Comparison of ENCODE assay signal across 1 cellular context in the genomic region with DNA sequence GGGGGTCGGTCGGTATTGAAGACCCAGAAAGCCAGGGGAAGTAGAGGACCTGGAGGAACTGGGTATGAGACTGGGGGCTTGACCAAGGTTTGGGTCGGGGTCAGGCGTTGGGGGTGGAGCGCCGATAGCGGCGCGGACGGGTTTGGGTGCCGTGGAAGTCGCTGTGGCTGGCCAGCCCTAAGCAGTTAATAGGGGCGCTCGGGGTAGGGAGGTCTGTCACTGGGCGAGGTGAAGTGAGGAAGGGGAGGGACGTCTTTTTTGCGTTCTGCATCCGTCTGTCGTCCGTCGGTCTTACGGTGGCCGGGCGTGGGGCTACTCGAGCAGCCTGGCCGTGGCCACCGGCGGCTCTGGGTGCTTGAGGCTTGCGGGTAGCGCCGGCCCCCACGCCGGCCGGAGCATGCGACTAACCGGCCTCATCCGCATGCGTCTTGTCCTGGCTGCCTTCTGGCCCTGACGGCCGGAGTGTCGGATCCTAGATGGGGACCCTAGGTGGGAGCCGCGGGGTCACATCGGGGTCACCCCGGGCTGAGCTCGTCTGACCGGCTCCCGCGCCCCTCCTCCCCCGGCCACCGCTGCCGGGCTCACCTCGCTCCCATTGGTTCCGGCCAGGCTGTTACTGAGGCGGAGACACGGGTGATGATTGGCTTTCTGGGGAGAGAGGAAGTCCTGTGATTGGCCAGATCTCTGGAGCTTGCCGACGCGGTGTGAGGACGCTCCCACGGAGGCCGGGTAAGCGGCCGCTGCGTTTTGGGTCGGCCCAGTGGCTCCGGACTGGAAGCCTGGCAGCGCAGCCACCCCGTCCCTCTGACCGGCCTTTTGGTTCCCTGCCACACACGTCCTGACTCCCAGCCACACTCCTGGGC.
TF ChIP-seq lines count a peak whose summit lies in the region.

No MANE protein-coding gene starts in this region.

TF ChIP-seq in HepG2, 621 proteins besides CTCF, POLR2A, EP300 and RAD21 (continued from another document and continues in another):
- TF ChIP-seq, protein P1, sequence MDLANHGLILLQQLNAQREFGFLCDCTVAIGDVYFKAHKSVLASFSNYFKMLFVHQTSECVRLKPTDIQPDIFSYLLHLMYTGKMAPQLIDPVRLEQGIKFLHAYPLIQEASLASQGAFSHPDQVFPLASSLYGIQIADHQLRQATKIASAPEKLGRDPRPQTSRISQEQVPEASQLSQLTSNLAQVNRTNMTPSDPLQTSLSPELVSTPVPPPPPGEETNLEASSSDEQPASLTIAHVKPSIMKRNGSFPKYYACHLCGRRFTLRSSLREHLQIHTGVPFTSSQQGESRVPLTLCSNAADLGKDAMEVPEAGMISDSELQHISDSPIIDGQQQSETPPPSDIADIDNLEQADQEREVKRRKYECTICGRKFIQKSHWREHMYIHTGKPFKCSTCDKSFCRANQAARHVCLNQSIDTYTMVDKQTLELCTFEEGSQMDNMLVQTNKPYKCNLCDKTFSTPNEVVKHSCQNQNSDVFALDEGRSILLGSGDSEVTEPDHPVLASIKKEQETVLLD (CRISPR knock-in tag; IDR thresholded peaks at IDR 0.05; ENCODE audit: low read depth) = no peak
- TF ChIP-seq, protein P2, sequence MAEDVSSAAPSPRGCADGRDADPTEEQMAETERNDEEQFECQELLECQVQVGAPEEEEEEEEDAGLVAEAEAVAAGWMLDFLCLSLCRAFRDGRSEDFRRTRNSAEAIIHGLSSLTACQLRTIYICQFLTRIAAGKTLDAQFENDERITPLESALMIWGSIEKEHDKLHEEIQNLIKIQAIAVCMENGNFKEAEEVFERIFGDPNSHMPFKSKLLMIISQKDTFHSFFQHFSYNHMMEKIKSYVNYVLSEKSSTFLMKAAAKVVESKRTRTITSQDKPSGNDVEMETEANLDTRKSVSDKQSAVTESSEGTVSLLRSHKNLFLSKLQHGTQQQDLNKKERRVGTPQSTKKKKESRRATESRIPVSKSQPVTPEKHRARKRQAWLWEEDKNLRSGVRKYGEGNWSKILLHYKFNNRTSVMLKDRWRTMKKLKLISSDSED (CRISPR knock-in tag; IDR thresholded peaks at IDR 0.05) = no peak
- TF ChIP-seq TOE1 (CRISPR knock-in tag; IDR thresholded peaks at IDR 0.05) (no peak), HMG20B (CRISPR knock-in tag; conservative IDR thresholded peaks at IDR 0.05) (no peak), ZSCAN9 (CRISPR knock-in tag; IDR thresholded peaks at IDR 0.05; ENCODE audit: borderline replicate concordance) (no peak), ZNF598 (CRISPR knock-in tag; IDR thresholded peaks at IDR 0.05; ENCODE audit: borderline replicate concordance) (peak; percentile 50; the same call in 1 of the 2 replicates), NCOA2 (CRISPR knock-in tag; IDR thresholded peaks at IDR 0.05) (no peak), MAZ (IDR thresholded peaks at IDR 0.05; ENCODE audit: borderline replicate concordance, low read depth, low read length) (no peak; the same call in 1 of the 2 replicates), MAZ (CRISPR knock-in tag; IDR thresholded peaks at IDR 0.05; ENCODE audit: low read depth) (0 out of 2 replicates have a peak, but pooled peaks have one; percentile 50), ZNF746 (CRISPR knock-in tag; IDR thresholded peaks at IDR 0.05) (no peak), ZNF430 (CRISPR knock-in tag; IDR thresholded peaks at IDR 0.05) (no peak), PAX8 (CRISPR knock-in tag; IDR thresholded peaks at IDR 0.05; ENCODE audit: borderline replicate concordance) (0 out of 2 replicates have a peak, but pooled peaks have one; percentile 58), CEBPB (IDR thresholded peaks at IDR 0.05; ENCODE audit: borderline replicate concordance, low read depth, low read length) (no peak), GTF3A (CRISPR knock-in tag; conservative IDR thresholded peaks at IDR 0.05) (no peak), ZNF660 (CRISPR knock-in tag; IDR thresholded peaks at IDR 0.05; ENCODE audit: borderline replicate concordance, low read depth) (no peak), ZNF234 (CRISPR knock-in tag; conservative IDR thresholded peaks at IDR 0.05) (no peak), ONECUT2 (CRISPR knock-in tag; IDR thresholded peaks at IDR 0.05) (no peak), EED (CRISPR knock-in tag; IDR thresholded peaks at IDR 0.05) (no peak), ZNF781 (CRISPR knock-in tag; IDR thresholded peaks at IDR 0.05; ENCODE audit: borderline replicate concordance, not compliant biosample characterization) (no peak), ZMAT3 (CRISPR knock-in tag; conservative IDR thresholded peaks at IDR 0.05) (0 out of 2 replicates have a peak, but pooled peaks have one; percentile 53), SPEN (CRISPR knock-in tag; IDR thresholded peaks at IDR 0.05; ENCODE audit: low read depth) (no peak), ERF (CRISPR knock-in tag; IDR thresholded peaks at IDR 0.05) (no peak), SIX4 (CRISPR knock-in tag; IDR thresholded peaks at IDR 0.05) (no peak), ZNF570 (CRISPR knock-in tag; IDR thresholded peaks at IDR 0.05; ENCODE audit: borderline replicate concordance) (no peak), ZNF180 (CRISPR knock-in tag; IDR thresholded peaks at IDR 0.05; ENCODE audit: borderline replicate concordance, low read depth) (no peak), ZFP36L2 (CRISPR knock-in tag; IDR thresholded peaks at IDR 0.05) (no peak), ZNF256 (CRISPR knock-in tag; conservative IDR thresholded peaks at IDR 0.05) (no peak), HOXD1 (CRISPR knock-in tag; IDR thresholded peaks at IDR 0.05) (no peak), CBX2 (IDR thresholded peaks at IDR 0.05; ENCODE audit: low read depth, low read length) (no peak), CBX2 (CRISPR knock-in tag; IDR thresholded peaks at IDR 0.05; ENCODE audit: low read depth) (no peak), ZFX (CRISPR knock-in tag; IDR thresholded peaks at IDR 0.05; ENCODE audit: low read depth) (no peak), TGIF2 (CRISPR knock-in tag; IDR thresholded peaks at IDR 0.05) (no peak), GATAD1 (CRISPR knock-in tag; IDR thresholded peaks at IDR 0.05) (peak; percentile 41; the same call in 1 of the 2 replicates)
- TF ChIP-seq, protein P3, sequence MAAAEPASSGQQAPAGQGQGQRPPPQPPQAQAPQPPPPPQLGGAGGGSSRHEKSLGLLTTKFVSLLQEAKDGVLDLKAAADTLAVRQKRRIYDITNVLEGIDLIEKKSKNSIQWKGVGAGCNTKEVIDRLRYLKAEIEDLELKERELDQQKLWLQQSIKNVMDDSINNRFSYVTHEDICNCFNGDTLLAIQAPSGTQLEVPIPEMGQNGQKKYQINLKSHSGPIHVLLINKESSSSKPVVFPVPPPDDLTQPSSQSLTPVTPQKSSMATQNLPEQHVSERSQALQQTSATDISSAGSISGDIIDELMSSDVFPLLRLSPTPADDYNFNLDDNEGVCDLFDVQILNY (CRISPR knock-in tag; conservative IDR thresholded peaks at IDR 0.05) = no peak
- TF ChIP-seq, protein P4, sequence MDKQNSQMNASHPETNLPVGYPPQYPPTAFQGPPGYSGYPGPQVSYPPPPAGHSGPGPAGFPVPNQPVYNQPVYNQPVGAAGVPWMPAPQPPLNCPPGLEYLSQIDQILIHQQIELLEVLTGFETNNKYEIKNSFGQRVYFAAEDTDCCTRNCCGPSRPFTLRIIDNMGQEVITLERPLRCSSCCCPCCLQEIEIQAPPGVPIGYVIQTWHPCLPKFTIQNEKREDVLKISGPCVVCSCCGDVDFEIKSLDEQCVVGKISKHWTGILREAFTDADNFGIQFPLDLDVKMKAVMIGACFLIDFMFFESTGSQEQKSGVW (CRISPR knock-in tag; IDR thresholded peaks at IDR 0.05; ENCODE audit: borderline replicate concordance) = no peak
- TF ChIP-seq, protein P5, sequence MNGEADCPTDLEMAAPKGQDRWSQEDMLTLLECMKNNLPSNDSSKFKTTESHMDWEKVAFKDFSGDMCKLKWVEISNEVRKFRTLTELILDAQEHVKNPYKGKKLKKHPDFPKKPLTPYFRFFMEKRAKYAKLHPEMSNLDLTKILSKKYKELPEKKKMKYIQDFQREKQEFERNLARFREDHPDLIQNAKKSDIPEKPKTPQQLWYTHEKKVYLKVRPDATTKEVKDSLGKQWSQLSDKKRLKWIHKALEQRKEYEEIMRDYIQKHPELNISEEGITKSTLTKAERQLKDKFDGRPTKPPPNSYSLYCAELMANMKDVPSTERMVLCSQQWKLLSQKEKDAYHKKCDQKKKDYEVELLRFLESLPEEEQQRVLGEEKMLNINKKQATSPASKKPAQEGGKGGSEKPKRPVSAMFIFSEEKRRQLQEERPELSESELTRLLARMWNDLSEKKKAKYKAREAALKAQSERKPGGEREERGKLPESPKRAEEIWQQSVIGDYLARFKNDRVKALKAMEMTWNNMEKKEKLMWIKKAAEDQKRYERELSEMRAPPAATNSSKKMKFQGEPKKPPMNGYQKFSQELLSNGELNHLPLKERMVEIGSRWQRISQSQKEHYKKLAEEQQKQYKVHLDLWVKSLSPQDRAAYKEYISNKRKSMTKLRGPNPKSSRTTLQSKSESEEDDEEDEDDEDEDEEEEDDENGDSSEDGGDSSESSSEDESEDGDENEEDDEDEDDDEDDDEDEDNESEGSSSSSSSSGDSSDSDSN (CRISPR knock-in tag; IDR thresholded peaks at IDR 0.05) = peak; percentile 34; the same call in 1 of the 2 replicates
- TF ChIP-seq, protein P6, sequence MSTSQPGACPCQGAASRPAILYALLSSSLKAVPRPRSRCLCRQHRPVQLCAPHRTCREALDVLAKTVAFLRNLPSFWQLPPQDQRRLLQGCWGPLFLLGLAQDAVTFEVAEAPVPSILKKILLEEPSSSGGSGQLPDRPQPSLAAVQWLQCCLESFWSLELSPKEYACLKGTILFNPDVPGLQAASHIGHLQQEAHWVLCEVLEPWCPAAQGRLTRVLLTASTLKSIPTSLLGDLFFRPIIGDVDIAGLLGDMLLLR (CRISPR knock-in tag; IDR thresholded peaks at IDR 0.05) = no peak
- TF ChIP-seq, protein P7, sequence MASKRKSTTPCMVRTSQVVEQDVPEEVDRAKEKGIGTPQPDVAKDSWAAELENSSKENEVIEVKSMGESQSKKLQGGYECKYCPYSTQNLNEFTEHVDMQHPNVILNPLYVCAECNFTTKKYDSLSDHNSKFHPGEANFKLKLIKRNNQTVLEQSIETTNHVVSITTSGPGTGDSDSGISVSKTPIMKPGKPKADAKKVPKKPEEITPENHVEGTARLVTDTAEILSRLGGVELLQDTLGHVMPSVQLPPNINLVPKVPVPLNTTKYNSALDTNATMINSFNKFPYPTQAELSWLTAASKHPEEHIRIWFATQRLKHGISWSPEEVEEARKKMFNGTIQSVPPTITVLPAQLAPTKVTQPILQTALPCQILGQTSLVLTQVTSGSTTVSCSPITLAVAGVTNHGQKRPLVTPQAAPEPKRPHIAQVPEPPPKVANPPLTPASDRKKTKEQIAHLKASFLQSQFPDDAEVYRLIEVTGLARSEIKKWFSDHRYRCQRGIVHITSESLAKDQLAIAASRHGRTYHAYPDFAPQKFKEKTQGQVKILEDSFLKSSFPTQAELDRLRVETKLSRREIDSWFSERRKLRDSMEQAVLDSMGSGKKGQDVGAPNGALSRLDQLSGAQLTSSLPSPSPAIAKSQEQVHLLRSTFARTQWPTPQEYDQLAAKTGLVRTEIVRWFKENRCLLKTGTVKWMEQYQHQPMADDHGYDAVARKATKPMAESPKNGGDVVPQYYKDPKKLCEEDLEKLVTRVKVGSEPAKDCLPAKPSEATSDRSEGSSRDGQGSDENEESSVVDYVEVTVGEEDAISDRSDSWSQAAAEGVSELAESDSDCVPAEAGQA (IDR thresholded peaks at IDR 0.05; ENCODE audit: low read depth) = no peak
- TF ChIP-seq, protein P7 (CRISPR knock-in tag; IDR thresholded peaks at IDR 0.05; ENCODE audit: borderline replicate concordance) = no peak
- TF ChIP-seq, protein P8, sequence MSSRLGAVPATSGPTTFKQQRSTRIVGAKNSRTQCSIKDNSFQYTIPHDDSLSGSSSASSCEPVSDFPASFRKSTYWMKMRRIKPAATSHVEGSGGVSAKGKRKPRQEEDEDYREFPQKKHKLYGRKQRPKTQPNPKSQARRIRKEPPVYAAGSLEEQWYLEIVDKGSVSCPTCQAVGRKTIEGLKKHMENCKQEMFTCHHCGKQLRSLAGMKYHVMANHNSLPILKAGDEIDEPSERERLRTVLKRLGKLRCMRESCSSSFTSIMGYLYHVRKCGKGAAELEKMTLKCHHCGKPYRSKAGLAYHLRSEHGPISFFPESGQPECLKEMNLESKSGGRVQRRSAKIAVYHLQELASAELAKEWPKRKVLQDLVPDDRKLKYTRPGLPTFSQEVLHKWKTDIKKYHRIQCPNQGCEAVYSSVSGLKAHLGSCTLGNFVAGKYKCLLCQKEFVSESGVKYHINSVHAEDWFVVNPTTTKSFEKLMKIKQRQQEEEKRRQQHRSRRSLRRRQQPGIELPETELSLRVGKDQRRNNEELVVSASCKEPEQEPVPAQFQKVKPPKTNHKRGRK (CRISPR knock-in tag; IDR thresholded peaks at IDR 0.05) = no peak
- TF ChIP-seq, protein P9, sequence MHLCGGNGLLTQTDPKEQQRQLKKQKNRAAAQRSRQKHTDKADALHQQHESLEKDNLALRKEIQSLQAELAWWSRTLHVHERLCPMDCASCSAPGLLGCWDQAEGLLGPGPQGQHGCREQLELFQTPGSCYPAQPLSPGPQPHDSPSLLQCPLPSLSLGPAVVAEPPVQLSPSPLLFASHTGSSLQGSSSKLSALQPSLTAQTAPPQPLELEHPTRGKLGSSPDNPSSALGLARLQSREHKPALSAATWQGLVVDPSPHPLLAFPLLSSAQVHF (CRISPR knock-in tag; IDR thresholded peaks at IDR 0.05) = no peak
- TF ChIP-seq, protein P10, sequence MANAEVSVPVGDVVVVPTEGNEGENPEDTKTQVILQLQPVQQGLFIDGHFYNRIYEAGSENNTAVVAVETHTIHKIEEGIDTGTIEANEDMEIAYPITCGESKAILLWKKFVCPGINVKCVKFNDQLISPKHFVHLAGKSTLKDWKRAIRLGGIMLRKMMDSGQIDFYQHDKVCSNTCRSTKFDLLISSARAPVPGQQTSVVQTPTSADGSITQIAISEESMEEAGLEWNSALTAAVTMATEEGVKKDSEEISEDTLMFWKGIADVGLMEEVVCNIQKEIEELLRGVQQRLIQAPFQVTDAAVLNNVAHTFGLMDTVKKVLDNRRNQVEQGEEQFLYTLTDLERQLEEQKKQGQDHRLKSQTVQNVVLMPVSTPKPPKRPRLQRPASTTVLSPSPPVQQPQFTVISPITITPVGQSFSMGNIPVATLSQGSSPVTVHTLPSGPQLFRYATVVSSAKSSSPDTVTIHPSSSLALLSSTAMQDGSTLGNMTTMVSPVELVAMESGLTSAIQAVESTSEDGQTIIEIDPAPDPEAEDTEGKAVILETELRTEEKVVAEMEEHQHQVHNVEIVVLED (CRISPR knock-in tag; IDR thresholded peaks at IDR 0.05; ENCODE audit: borderline replicate concordance) = no peak
